Comparison of ENCODE assay signal across 1 cellular context in the genomic region with DNA sequence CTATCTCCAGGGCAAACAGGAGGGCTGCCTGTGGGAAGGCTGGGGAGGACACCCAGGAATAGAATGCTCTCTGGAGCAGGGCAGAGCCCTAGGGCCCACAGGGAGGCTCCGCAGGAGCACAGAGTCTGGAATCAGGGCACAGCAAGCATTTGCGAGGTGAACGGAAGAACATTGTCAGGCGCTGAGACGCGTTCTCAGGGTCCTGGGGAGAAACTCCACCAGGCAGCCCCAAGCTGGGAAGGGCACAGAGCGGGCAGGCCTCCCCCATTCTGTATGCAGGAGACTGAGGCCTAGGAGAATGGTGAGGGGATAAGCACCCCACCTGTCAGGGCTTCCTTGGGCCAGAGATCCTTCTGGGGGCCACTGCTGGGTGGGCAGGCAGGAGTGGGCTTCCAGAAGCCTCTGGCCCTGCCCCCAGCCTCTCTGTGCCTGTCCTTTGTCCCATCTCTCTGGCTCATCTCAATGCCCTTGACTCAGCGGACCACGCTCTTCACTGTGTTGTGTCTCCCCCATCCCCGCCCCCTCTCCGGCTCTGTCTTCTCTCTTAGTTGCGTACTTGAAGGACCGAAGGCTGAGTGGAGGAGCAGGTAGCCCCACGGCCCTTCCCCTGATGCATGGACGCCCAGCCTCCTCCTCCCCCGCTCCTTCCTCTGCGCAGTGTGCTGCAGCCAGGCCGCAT.
TF ChIP-seq lines count a peak whose summit lies in the region.

No MANE protein-coding gene starts in this region.

TF ChIP-seq in GM23338, 12 proteins besides CTCF, POLR2A, EP300 and RAD21 (continued from another document):
- TF ChIP-seq ETS1 (IDR thresholded peaks at IDR 0.05) (no peak), EZH2 (IDR thresholded peaks at IDR 0.05; ENCODE audit: low read depth, unreplicated experiment) (no peak), CREB1 (CRISPR knock-in tag; IDR thresholded peaks at IDR 0.05; ENCODE audit: low read depth) (no peak), POLR2AphosphoS5 (IDR thresholded peaks at IDR 0.05; ENCODE audit: low read depth) (no peak), ZNF462 (CRISPR knock-in tag; IDR thresholded peaks at IDR 0.05) (no peak), JUNB (IDR thresholded peaks at IDR 0.05; ENCODE audit: unreplicated experiment) (no peak)
TF ChIP-seq in GM23338: peak in this region for 0.
